17 cellular contexts compared by ENCODE assay signal in the genomic region with DNA sequence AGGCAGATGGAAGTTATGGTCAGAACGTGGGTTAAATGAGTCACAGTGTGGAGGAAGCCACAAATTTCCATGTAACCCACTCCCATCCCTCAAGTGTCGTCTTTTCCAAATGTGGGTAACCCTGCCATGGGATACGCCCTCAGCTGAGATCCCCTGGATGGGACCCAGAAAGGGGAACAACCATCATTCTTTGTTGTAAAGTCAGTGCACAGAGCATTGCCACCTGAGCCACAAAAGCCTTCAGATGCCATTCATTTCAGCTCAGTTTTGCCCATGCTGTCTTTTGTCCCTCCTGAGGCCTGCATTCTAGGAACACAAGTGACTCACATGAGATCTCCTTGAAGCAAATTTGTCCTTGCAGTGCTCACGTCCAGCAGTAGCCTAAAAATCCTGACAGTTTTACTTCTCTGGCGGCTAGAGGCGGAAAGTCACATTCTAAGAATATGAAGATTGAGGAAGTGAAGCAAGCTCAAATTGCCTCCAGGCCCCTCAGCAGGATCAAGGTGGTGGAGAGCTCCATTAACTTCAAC. TPM values are rescaled to one million over a fixed set of nuclear protein-coding genes. Genes with fewer than 3 reads are reported as not detected.
DNase-seq lines count a peak whose midpoint lies in the region; ATAC-seq, FAIRE-seq and TF ChIP-seq lines count a peak whose summit lies in the region.
"Had no signal": no experiment of that assay in that cellular context is flagged by ENCODE, and none has a peak within 500 bp of the region (broad histone marks: within the 10 kb centered on the region; RNA-seq: fewer than 3 reads in every experiment).

No MANE protein-coding gene starts in this region.

- H3K4me1 Mint-ChIP-seq in stimulated activated memory B cell treated with anti-CD40 and anti-IgM and Interleukin-4, amounts not matched to agents 10 μg/mL and 1 μg/mL and 100 μg/mL, for 72 hours = peaks cover 8% of the 10 kb centered on the region

- no peak overlapping the region for H2AFZ ChIP-seq in Karpas-422 (ENCODE audit: low read length)

- peak; percentile 45 for FAIRE-seq in kidney (lab: Jason Lieb, UNC)
- FAIRE-seq: frontal cortex had no signal

- H3K27ac ChIP-seq in Karpas-422 (ENCODE audit: low read length) (no peak overlapping the region), kidney (ENCODE audit: low read depth in 2 of 2, low read length in 2 of 2) (peak overlapping the region in 1 of 2 donors; percentile 47)
- H3K27ac ChIP-seq: thoracic aorta, VCaP had no signal

- H3K36me3 ChIP-seq in Karpas-422 (ENCODE audit: insufficient read depth, low read length) (no peaks in the 10 kb centered on the region), kidney (ENCODE audit: control insufficient read depth in 1 of 2, insufficient read depth in 2 of 2, low read length in 2 of 2) (no peaks in the 10 kb centered on the region)
- H3K36me3 ChIP-seq: thoracic aorta had no signal

- H3K9me3 ChIP-seq in Karpas-422 (ENCODE audit: low read length) (no peaks in the 10 kb centered on the region), kidney (ENCODE audit: control insufficient read depth in 1 of 2, low read length in 2 of 2) (no peaks in the 10 kb centered on the region)
- H3K9me3 ChIP-seq: mucosa of descending colon, thoracic aorta had no signal

- no peak for TF ChIP-seq CTCF in kidney (IDR thresholded peaks at IDR 0.05; ENCODE audit: borderline replicate concordance, extremely low read depth, insufficient read depth)

- H3K4me2 ChIP-seq in Karpas-422 (ENCODE audit: low read depth, low read length, poor library complexity, severe bottlenecking) = no peak overlapping the region

- no peaks in the 10 kb centered on the region for H3K36me3 Mint-ChIP-seq in stimulated activated memory B cell treated with anti-CD40 and anti-IgM and Interleukin-4, amounts not matched to agents 10 μg/mL and 1 μg/mL and 100 μg/mL, for 72 hours

- no peak overlapping the region for H3K4me3 Mint-ChIP-seq in stimulated activated memory B cell treated with anti-CD40 and anti-IgM and Interleukin-4, amounts not matched to agents 10 μg/mL and 1 μg/mL and 100 μg/mL, for 72 hours
- H3K4me3 Mint-ChIP-seq: activated naive CD4-positive, alpha-beta T cell treated with anti-CD3 and anti-CD28 coated beads for 36 hours had no signal

- no peaks in the 10 kb centered on the region for H3K79me2 ChIP-seq in Karpas-422 (ENCODE audit: low read length)

- no peaks in the 10 kb centered on the region for H3K9me2 ChIP-seq in Karpas-422 (replicated peaks; ENCODE audit: insufficient read depth, low read length)

- no peak for ATAC-seq in GM21447 (IDR thresholded peaks at IDR 0.05; ENCODE audit: unreplicated experiment)
- no peak for ATAC-seq in stimulated activated memory B cell treated with anti-CD40 and anti-IgM and Interleukin-4, amounts not matched to agents 10 μg/mL and 1 μg/mL and 100 μg/mL, for 72 hours

- H3K4me1 ChIP-seq in Karpas-422 (ENCODE audit: low read length) (no peaks in the 10 kb centered on the region), kidney (ENCODE audit: control insufficient read depth in 1 of 2, insufficient read depth in 1 of 2, low read depth in 1 of 2, low read length in 2 of 2) (peaks cover 15 to 28% of the 10 kb centered on the region in 2 donors)

- peaks cover 3% of the 10 kb centered on the region; the same call in 1 of the 2 replicates for H3K27me3 ChIP-seq in Karpas-422 (ENCODE audit: low read length)

- no peak overlapping the region for H3K9ac ChIP-seq in Karpas-422 (ENCODE audit: low read length)
- H3K9ac ChIP-seq in kidney (ENCODE audit: low read length in 2 of 2) = no peak overlapping the region

- DNase-seq in Daoy (ENCODE audit: low read depth) (peak; percentile 35), Karpas-422 (peak; percentile 67), T1000 (lab: John Stamatoyannopoulos, UW) (peak; percentile 5), kidney (no peak), 8988T (no peak), DMS79 treated with DMSO at 0.1 percent for 48 hours (lab: John Stamatoyannopoulos, UW) (no peak)
- DNase-seq: activated naive CD4-positive, alpha-beta T cell treated with anti-CD3 and anti-CD28 coated beads for 36 hours; DMS53; NCI-H2081; NCI-H748 treated with DMSO at 0.1 percent for 48 hours; SHP77 treated with DMSO at 0.1 percent for 48 hours had no signal

- H3K27ac Mint-ChIP-seq in stimulated activated memory B cell treated with anti-CD40 and anti-IgM and Interleukin-4, amounts not matched to agents 10 μg/mL and 1 μg/mL and 100 μg/mL, for 72 hours = no peak overlapping the region
- H3K27ac Mint-ChIP-seq: activated naive CD4-positive, alpha-beta T cell treated with anti-CD3 and anti-CD28 coated beads for 36 hours had no signal

- no peaks in the 10 kb centered on the region for H4K20me1 ChIP-seq in Karpas-422 (ENCODE audit: insufficient read depth, low read depth, low read length)

- intact Hi-C loops in kidney (cut with DNase I) = no loop called here

- H3K9me3 Mint-ChIP-seq in stimulated activated memory B cell treated with anti-CD40 and anti-IgM and Interleukin-4, amounts not matched to agents 10 μg/mL and 1 μg/mL and 100 μg/mL, for 72 hours = no peaks in the 10 kb centered on the region
- H3K9me3 Mint-ChIP-seq: activated naive CD4-positive, alpha-beta T cell treated with anti-CD3 and anti-CD28 coated beads for 36 hours had no signal

- no peaks in the 10 kb centered on the region for H3K27me3 Mint-ChIP-seq in stimulated activated memory B cell treated with anti-CD40 and anti-IgM and Interleukin-4, amounts not matched to agents 10 μg/mL and 1 μg/mL and 100 μg/mL, for 72 hours

- H3K4me3 ChIP-seq in Karpas-422 (ENCODE audit: low read length) = no peak overlapping the region
- H3K4me3 ChIP-seq in kidney (ENCODE audit: low read length in 2 of 2) = no peak overlapping the region
- H3K4me3 ChIP-seq: mucosa of descending colon, thoracic aorta had no signal

RNA-seq across cellular contexts. Expression of gene MMP13, which starts 30.6 kb away (rescaled TPM):
- total RNA-seq in Daoy (2014; rRNA removed; shearing (Covaris generic)) = 0.17 TPM in 1 of 2 replicates, not detected in the other
- total RNA-seq in Karpas-422 (2014; rRNA removed; shearing (Covaris generic); ENCODE audit: low replicate concordance) = not detected in 2 replicates
- total RNA-seq in kidney = not detected
- polyA plus RNA-seq in kidney (ENCODE audit: insufficient read depth, low read depth, low replicate concordance) = not detected
- total RNA-seq: activated naive CD4-positive, alpha-beta T cell treated with anti-CD3 and anti-CD28 coated beads for 36 hours; frontal cortex; mucosa of descending colon; thoracic aorta had no signal

RNA-seq across cellular contexts. Expression of gene MMP12, which starts 50.1 kb away (rescaled TPM):
- 0.24 and 1.3 TPM in 2 replicates for total RNA-seq in Daoy (2014; rRNA removed; shearing (Covaris generic))
- not detected in 2 replicates for total RNA-seq in Karpas-422 (2014; rRNA removed; shearing (Covaris generic); ENCODE audit: low replicate concordance)
- total RNA-seq in kidney = not detected
- polyA plus RNA-seq in kidney (ENCODE audit: insufficient read depth, low read depth, low replicate concordance) = not detected
- total RNA-seq: activated naive CD4-positive, alpha-beta T cell treated with anti-CD3 and anti-CD28 coated beads for 36 hours; frontal cortex; thoracic aorta had no signal

Comparison
In these comparisons a context has a peak if more than half of its experiments do, and no peak if none do; other contexts are left out.
1. DNase-seq: peak in Daoy (single experiment), Karpas-422 (single experiment) and T1000 (single experiment); none in kidney (single experiment), 8988T (single experiment) and DMS79 treated with DMSO at 0.1 percent for 48 hours (single experiment).